21 cellular contexts compared by ENCODE assay signal in genomic region chr17:1329745-1330343, GRCh38. TPM values are rescaled to one million over a fixed set of nuclear protein-coding genes. Genes with fewer than 3 reads are reported as not detected.
A peak's percentile ranks its signal among the peaks of the same experiment; 100 is the strongest.
DNase-seq lines count a peak whose midpoint lies in the region; ATAC-seq and TF ChIP-seq lines count a peak whose summit lies in the region.
"Had no signal": no experiment of that assay in that cellular context is flagged by ENCODE, and none has a peak within 500 bp of the region (broad histone marks: within the 10 kb centered on the region; RNA-seq: fewer than 3 reads in every experiment).

No MANE protein-coding gene starts in this region.

- H3K4me3 ChIP-seq in BE2C (ENCODE audit: low read depth, low read length), result no peak overlapping the region
- H3K4me3 ChIP-seq: BLaER1 had no signal

- TF ChIP-seq CTCF in progenitor cell of endocrine pancreas (IDR thresholded peaks at IDR 0.05; ENCODE audit: unreplicated experiment), result no peak
- TF ChIP-seq CTCF in BE2C (IDR thresholded peaks at IDR 0.05; ENCODE audit: low read depth, low read length), result no peak

- no peaks in the 10 kb centered on the region for H3K4me1 Mint-ChIP-seq in progenitor cell of endocrine pancreas (ENCODE audit: low read depth)

- peak overlapping the region; percentile 49 for H3K27ac Mint-ChIP-seq in progenitor cell of endocrine pancreas
- H3K27ac Mint-ChIP-seq: CD14-positive monocyte; CD4-positive, alpha-beta memory T cell; HFFc6 had no signal

- ATAC-seq in Right ventricle myocardium superior (ENCODE audit: poor library complexity) (no peak), esophagus mucosa (peak; percentile 8)
- ATAC-seq: HCT116 had no signal

- DNase-seq in cardiac septum (ENCODE audit: low spot score) (peak; percentile 53), Right ventricle myocardium superior (no peak), progenitor cell of endocrine pancreas (ENCODE audit: low spot score, unreplicated experiment) (no peak), NCI-H446 treated with DMSO at 0.1 percent for 48 hours (lab: John Stamatoyannopoulos, UW) (no peak), BE2C (no peak)
- DNase-seq in activated CD4-positive, alpha-beta T cell treated with anti-CD3 and anti-CD28 coated beads, Interleukin-2, amount 50 U/mL, for 1 hour, result no peak
- DNase-seq: ACHN; AML-193; CD4-positive, alpha-beta memory T cell; DMS153; DMS79; GDM1; GOT3; H7; HFFc6 had no signal

- H3K4me3 Mint-ChIP-seq in progenitor cell of endocrine pancreas (ENCODE audit: low read depth), result no peak overlapping the region
- H3K4me3 Mint-ChIP-seq: CD14-positive monocyte; CD4-positive, alpha-beta memory T cell; HFFc6 had no signal

- no peaks in the 10 kb centered on the region for H3K4me1 ChIP-seq in BE2C

- intact Hi-C loops in cardiac septum (cut with DNase I), result loop anchor here (5.0 kb wide), 2 partner anchors 53 to 73 kb away; partner anchors contain the start of gene TRARG1
- intact Hi-C loops in Right ventricle myocardium superior (cut with DNase I), result loop anchor here (5.0 kb wide), 1 partner anchor 53 kb away; the partner anchor contains the start of gene TRARG1

- H3K9me3 ChIP-seq in BE2C, result no peaks in the 10 kb centered on the region
- H3K9me3 ChIP-seq: BLaER1 had no signal

- no peaks in the 10 kb centered on the region for H3K27me3 ChIP-seq in BE2C
- H3K27me3 ChIP-seq: BLaER1 had no signal

- peaks cover 4% of the 10 kb centered on the region for H3K27me3 Mint-ChIP-seq in progenitor cell of endocrine pancreas

- H3K36me3 Mint-ChIP-seq in progenitor cell of endocrine pancreas (ENCODE audit: insufficient read depth), result no peaks in the 10 kb centered on the region
- H3K36me3 Mint-ChIP-seq: CD14-positive monocyte; CD4-positive, alpha-beta memory T cell had no signal

- H3K36me3 ChIP-seq in BE2C, result no peaks in the 10 kb centered on the region
- H3K36me3 ChIP-seq: BLaER1 had no signal

- H3K9me3 Mint-ChIP-seq in progenitor cell of endocrine pancreas (ENCODE audit: low read depth), result no peaks in the 10 kb centered on the region
- H3K9me3 Mint-ChIP-seq: CD4-positive, alpha-beta memory T cell; HFFc6 had no signal

RNA-seq across cellular contexts. Expression of gene TRARG1, which starts 50.4 kb away (rescaled TPM):
- total RNA-seq in cardiac septum, result 0.65 TPM
- 0.97 TPM for total RNA-seq in Right ventricle myocardium superior
- total RNA-seq in esophagus mucosa, result not detected
- not detected in 2 replicates for total RNA-seq in progenitor cell of endocrine pancreas
- not detected for polyA plus RNA-seq in BE2C (2012; ENCODE audit: insufficient read depth, insufficient read length, low read depth)
- total RNA-seq: CD4-positive, alpha-beta memory T cell; Daoy; H7; HFFc6; HT1080 had no signal
- polyA plus RNA-seq: CD14-positive monocyte; CD4-positive, alpha-beta memory T cell had no signal

RNA-seq across cellular contexts. Expression of gene BHLHA9, which starts 59.6 kb away (rescaled TPM):
- total RNA-seq in cardiac septum (not detected), Right ventricle myocardium superior (not detected), esophagus mucosa (not detected), progenitor cell of endocrine pancreas (not detected in 2 replicates)
- polyA plus RNA-seq in BE2C (2012; ENCODE audit: insufficient read depth, insufficient read length, low read depth), result not detected
- total RNA-seq: CD4-positive, alpha-beta memory T cell; Daoy; H7; HFFc6; HT1080 had no signal
- polyA plus RNA-seq: CD14-positive monocyte; CD4-positive, alpha-beta memory T cell had no signal
